In the genomic region with DNA sequence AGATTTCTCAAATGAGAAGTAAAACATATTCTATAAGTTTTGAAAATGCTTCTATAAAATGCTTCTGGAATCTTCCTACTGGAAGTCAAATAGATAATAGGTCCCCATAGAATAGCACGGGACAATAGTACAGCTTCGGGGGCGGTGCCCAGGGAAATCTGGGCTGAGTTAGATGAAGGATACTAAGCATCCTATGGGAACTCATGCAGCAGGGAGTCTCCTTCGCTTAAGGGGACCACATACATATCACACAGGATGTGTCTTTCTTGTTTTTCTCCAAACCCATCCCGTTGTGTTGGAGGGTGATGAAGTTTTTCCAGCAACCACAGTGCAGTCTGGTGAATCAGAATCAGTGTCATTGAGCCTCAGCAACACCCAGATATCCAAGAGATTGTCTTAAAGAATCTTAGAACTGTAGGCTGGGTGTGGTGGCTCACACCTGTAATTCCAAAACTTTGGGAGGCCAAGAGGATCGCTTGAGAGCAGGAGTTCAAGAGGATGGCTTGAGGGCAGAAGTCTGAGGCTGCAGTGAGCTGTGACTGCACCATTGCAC, we compare ENCODE assay signal across 1 cellular context.
TF ChIP-seq lines count a peak whose summit lies in the region.

No MANE protein-coding gene starts in this region.

TF ChIP-seq in WTC11, 78 proteins besides CTCF, POLR2A, EP300 and RAD21 (continued from another document):
- TF ChIP-seq, protein P1, sequence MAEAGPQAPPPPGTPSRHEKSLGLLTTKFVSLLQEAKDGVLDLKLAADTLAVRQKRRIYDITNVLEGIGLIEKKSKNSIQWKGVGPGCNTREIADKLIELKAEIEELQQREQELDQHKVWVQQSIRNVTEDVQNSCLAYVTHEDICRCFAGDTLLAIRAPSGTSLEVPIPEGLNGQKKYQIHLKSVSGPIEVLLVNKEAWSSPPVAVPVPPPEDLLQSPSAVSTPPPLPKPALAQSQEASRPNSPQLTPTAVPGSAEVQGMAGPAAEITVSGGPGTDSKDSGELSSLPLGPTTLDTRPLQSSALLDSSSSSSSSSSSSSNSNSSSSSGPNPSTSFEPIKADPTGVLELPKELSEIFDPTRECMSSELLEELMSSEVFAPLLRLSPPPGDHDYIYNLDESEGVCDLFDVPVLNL (CRISPR knock-in tag; IDR thresholded peaks at IDR 0.05; ENCODE audit: borderline replicate concordance, low read depth) = no peak
- TF ChIP-seq, protein P2, sequence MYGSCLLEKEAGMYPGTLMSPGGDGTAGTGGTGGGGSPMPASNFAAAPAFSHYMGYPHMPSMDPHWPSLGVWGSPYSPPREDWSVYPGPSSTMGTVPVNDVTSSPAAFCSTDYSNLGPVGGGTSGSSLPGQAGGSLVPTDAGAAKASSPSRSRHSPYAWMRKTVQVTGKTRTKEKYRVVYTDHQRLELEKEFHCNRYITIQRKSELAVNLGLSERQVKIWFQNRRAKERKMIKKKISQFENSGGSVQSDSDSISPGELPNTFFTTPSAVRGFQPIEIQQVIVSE (CRISPR knock-in tag; IDR thresholded peaks at IDR 0.05; ENCODE audit: borderline replicate concordance) = no peak
- TF ChIP-seq, protein P3, sequence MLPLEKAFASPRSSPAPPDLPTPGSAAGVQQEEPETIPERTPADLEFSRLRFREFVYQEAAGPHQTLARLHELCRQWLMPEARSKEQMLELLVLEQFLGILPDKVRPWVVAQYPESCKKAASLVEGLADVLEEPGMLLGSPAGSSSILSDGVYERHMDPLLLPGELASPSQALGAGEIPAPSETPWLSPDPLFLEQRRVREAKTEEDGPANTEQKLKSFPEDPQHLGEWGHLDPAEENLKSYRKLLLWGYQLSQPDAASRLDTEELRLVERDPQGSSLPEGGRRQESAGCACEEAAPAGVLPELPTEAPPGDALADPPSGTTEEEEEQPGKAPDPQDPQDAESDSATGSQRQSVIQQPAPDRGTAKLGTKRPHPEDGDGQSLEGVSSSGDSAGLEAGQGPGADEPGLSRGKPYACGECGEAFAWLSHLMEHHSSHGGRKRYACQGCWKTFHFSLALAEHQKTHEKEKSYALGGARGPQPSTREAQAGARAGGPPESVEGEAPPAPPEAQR (CRISPR knock-in tag; IDR thresholded peaks at IDR 0.05) = no peak
